Comparison of ENCODE assay signal across 29 cellular contexts in genomic region chr11:25613899-25614298, GRCh38.
"Had no signal": no experiment of that assay in that cellular context is flagged by ENCODE, and none has a peak within 500 bp of the region (broad histone marks: within the 10 kb centered on the region; RNA-seq: fewer than 3 reads in every experiment).

No MANE protein-coding gene starts in this region.

- H3K27me3 ChIP-seq: neural progenitor cell, ovary, right lobe of liver, sigmoid colon, stomach, thyroid gland, tibial nerve, upper lobe of left lung, vagina had no signal

- H3K36me3 Mint-ChIP-seq: natural killer cell; neural progenitor cell; stimulated activated effector memory CD8-positive, alpha-beta T cell treated with anti-CD3 and anti-CD28 coated beads, Interleukin-12 subunit alpha, Interleukin-12 subunit beta, amount 100 ng/mL, for 72 hours; stimulated activated naive B cell treated with anti-CD40 and anti-IgM and Interleukin-4, amounts not matched to agents 10 μg/mL and 1 μg/mL and 100 μg/mL, for 72 hours had no signal

- DNase-seq: natural killer cell; occipital lobe; ovary; posterior cingulate gyrus; psoas muscle; right cardiac atrium; right lobe of liver; sigmoid colon; small intestine; stimulated activated CD4-positive, alpha-beta T cell treated with anti-CD3 and anti-CD28 coated beads, Interleukin-15, amount 100 ng/mL, for 24 hours; stimulated activated CD4-positive, alpha-beta T cell treated with anti-CD3 and anti-CD28 coated beads, Interleukin-2, amount 100 ng/mL, for 24 hours; stimulated activated CD4-positive, alpha-beta T cell treated with anti-CD3 and anti-CD28 coated beads, Interleukin-2, amount 100 ng/mL, for 48 hours; stimulated activated CD4-positive, alpha-beta T cell treated with anti-CD3 and anti-CD28 coated beads, Interleukin-4, amount 100 ng/mL, for 24 hours; stimulated activated naive B cell treated with anti-CD40 and anti-IgM and Interleukin-4, amounts not matched to agents 10 μg/mL and 1 μg/mL and 100 μg/mL, for 72 hours; stimulated activated naive CD4-positive, alpha-beta T cell treated with Interleukin-2 at 50 U/mL for 16 hours; stomach; thyroid gland; trophoblast cell; upper lobe of left lung had no signal

- ATAC-seq: natural killer cell; psoas muscle; right cardiac atrium; right lobe of liver; stimulated activated effector memory CD8-positive, alpha-beta T cell treated with anti-CD3 and anti-CD28 coated beads, Interleukin-12 subunit alpha, Interleukin-12 subunit beta, amount 100 ng/mL, for 72 hours; stimulated activated naive B cell treated with anti-CD40 and anti-IgM and Interleukin-4, amounts not matched to agents 10 μg/mL and 1 μg/mL and 100 μg/mL, for 72 hours had no signal

- H2AFZ ChIP-seq: neural progenitor cell, parathyroid adenoma had no signal

- H3K9ac ChIP-seq: neural progenitor cell, parathyroid adenoma had no signal

- H3K4me1 Mint-ChIP-seq: natural killer cell; stimulated activated effector memory CD8-positive, alpha-beta T cell treated with anti-CD3 and anti-CD28 coated beads, Interleukin-12 subunit alpha, Interleukin-12 subunit beta, amount 100 ng/mL, for 72 hours; stimulated activated naive B cell treated with anti-CD40 and anti-IgM and Interleukin-4, amounts not matched to agents 10 μg/mL and 1 μg/mL and 100 μg/mL, for 72 hours had no signal

- H3K4me3 Mint-ChIP-seq: natural killer cell; nephron; neural progenitor cell; stimulated activated effector memory CD8-positive, alpha-beta T cell treated with anti-CD3 and anti-CD28 coated beads, Interleukin-12 subunit alpha, Interleukin-12 subunit beta, amount 100 ng/mL, for 72 hours; stimulated activated naive B cell treated with anti-CD40 and anti-IgM and Interleukin-4, amounts not matched to agents 10 μg/mL and 1 μg/mL and 100 μg/mL, for 72 hours; stimulated activated naive CD8-positive, alpha-beta T cell treated with anti-CD3 and anti-CD28 coated beads, Interleukin-15, Interleukin-2, amounts not matched to agents 100 ng/mL and 50 ng/mL, for 24 hours had no signal

- H3K27ac Mint-ChIP-seq: natural killer cell; nephron; neural progenitor cell; progenitor cell of endocrine pancreas; stimulated activated effector memory CD8-positive, alpha-beta T cell treated with anti-CD3 and anti-CD28 coated beads, Interleukin-12 subunit alpha, Interleukin-12 subunit beta, amount 100 ng/mL, for 72 hours; stimulated activated naive B cell treated with anti-CD40 and anti-IgM and Interleukin-4, amounts not matched to agents 10 μg/mL and 1 μg/mL and 100 μg/mL, for 72 hours; stimulated activated naive CD8-positive, alpha-beta T cell treated with anti-CD3 and anti-CD28 coated beads, Interleukin-15, Interleukin-2, amounts not matched to agents 100 ng/mL and 50 ng/mL, for 24 hours had no signal

- H3K27ac ChIP-seq: neural progenitor cell, ovary, parathyroid adenoma, psoas muscle, right lobe of liver, sigmoid colon, stomach, thoracic aorta, thyroid gland, tibial nerve, upper lobe of left lung, vagina had no signal

- H3K4me2 ChIP-seq: neural progenitor cell had no signal

- H3K9me3 ChIP-seq: ovary, psoas muscle, right lobe of liver, sigmoid colon, thoracic aorta, thyroid gland, upper lobe of left lung, vagina had no signal

- FAIRE-seq: small intestine, urothelium cell line had no signal

- H3K36me3 ChIP-seq: neural progenitor cell, ovary, right lobe of liver, sigmoid colon, stomach, thoracic aorta, thyroid gland, tibial nerve, upper lobe of left lung, vagina had no signal

- H3K27me3 Mint-ChIP-seq: progenitor cell of endocrine pancreas; stimulated activated naive B cell treated with anti-CD40 and anti-IgM and Interleukin-4, amounts not matched to agents 10 μg/mL and 1 μg/mL and 100 μg/mL, for 72 hours; stimulated activated naive CD8-positive, alpha-beta T cell treated with anti-CD3 and anti-CD28 coated beads, Interleukin-15, Interleukin-2, amounts not matched to agents 100 ng/mL and 50 ng/mL, for 24 hours had no signal

- H3K79me2 ChIP-seq: parathyroid adenoma had no signal

- H3K4me3 ChIP-seq: neural progenitor cell, ovary, psoas muscle, right lobe of liver, sigmoid colon, stomach, thoracic aorta, thyroid gland, tibial nerve, upper lobe of left lung, vagina had no signal

- H3K4me1 ChIP-seq: neural progenitor cell, parathyroid adenoma, psoas muscle, right lobe of liver, sigmoid colon, stomach, thyroid gland, tibial nerve, upper lobe of left lung, vagina had no signal
